ENCODE assay signal across 16 cellular contexts in genomic region chr5:109281136-109281690, GRCh38.
A peak's percentile ranks its signal among the peaks of the same experiment; 100 is the strongest.
DNase-seq lines count a peak whose midpoint lies in the region; ATAC-seq lines count a peak whose summit lies in the region.
"Had no signal": no experiment of that assay in that cellular context is flagged by ENCODE, and none has a peak within 500 bp of the region (broad histone marks: within the 10 kb centered on the region; RNA-seq: fewer than 3 reads in every experiment).

No MANE protein-coding gene starts in this region.

- ATAC-seq in left colon: peak; percentile 58
- ATAC-seq: stimulated activated memory B cell treated with anti-CD40 and anti-IgM and Interleukin-4, amounts not matched to agents 10 μg/mL and 1 μg/mL and 100 μg/mL, for 72 hours had no signal

- intact Hi-C loops in left colon (cut with DNase I, micrococcal nuclease): no loop called here

- DNase-seq in DMS79 treated with DMSO at 0.1 percent for 48 hours (lab: John Stamatoyannopoulos, UW): peak; percentile 26
- no peak for DNase-seq in DMS79 (lab: John Stamatoyannopoulos, UW)
- DNase-seq in NCI-H187 (lab: John Stamatoyannopoulos, UW): peak; percentile 44 to 75
- DNase-seq in NCI-H524 treated with DMSO at 0.1 percent for 48 hours (lab: John Stamatoyannopoulos, UW): peak; percentile 76
- peak in 1 of 2 donors; percentile 55 for DNase-seq in left colon
- DNase-seq in GF-D8 (lab: John Stamatoyannopoulos, UW): no peak
- no peak for DNase-seq in RKO (ENCODE audit: low spot score)
- no peak for DNase-seq in glomerular visceral epithelial cell (ENCODE audit: extremely low spot score)
- DNase-seq: activated CD4-positive, alpha-beta T cell treated with anti-CD3 and anti-CD28 coated beads, Interleukin-2, amount 50 U/mL, for 1 hour; activated naive CD4-positive, alpha-beta T cell; foreskin fibroblast; GOT3; NCI-H1694; stimulated activated CD4-positive, alpha-beta T cell treated with anti-CD3 and anti-CD28 coated beads, Interleukin-12 subunit alpha, Interleukin-12 subunit beta, amount 100 ng/mL, for 4 hours; tibial artery had no signal

Comparison
In these comparisons a context has a peak if more than half of its experiments do, and no peak if none do; other contexts are left out.
1. DNase-seq: peak in DMS79 treated with DMSO at 0.1 percent for 48 hours (single experiment), NCI-H187 (2 of 2) and NCI-H524 treated with DMSO at 0.1 percent for 48 hours (single experiment); none in DMS79 (single experiment), GF-D8 (single experiment), RKO (single experiment) and glomerular visceral epithelial cell (single experiment).